In the genomic region with DNA sequence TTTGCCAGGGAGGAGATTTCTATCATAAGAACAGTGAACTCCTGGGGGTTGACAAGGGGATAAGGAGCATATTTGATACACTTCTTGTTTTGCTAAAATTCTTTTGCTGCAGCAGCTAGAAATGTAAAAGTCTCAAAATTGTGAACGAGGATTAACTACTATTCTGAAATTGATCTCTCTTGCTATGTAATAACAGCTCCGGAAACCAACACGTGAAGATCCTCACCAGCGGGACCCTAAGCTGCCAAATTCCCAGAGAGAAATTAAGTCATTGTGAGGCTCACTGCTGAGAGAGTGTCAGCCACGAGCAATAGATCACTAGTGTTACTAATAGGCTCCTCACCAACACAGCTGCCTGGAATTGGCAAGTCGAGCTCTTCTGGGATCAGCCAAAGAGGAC, we compare ENCODE assay signal across 35 cellular contexts. TPM values are rescaled to one million over a fixed set of nuclear protein-coding genes. Genes with fewer than 3 reads are reported as not detected.
"Had no signal": no experiment of that assay in that cellular context is flagged by ENCODE, and none has a peak within 500 bp of the region (broad histone marks: within the 10 kb centered on the region; RNA-seq: fewer than 3 reads in every experiment).

No MANE protein-coding gene starts in this region.

- H3K27ac Mint-ChIP-seq: activated CD4-positive, alpha-beta memory T cell treated with anti-CD3 and anti-CD28 coated beads, Interleukin-2, amount 10 ng/mL, durations not matched to agents 7 days and 5 days; activated CD4-positive, alpha-beta T cell treated with anti-CD3 and anti-CD28 coated beads, Interleukin-2, amount 10 ng/mL, durations not matched to agents 7 days and 5 days; activated naive CD4-positive, alpha-beta T cell treated with anti-CD3 and anti-CD28 coated beads, Interleukin-2, amount 10 ng/mL, durations not matched to agents 7 days and 5 days; activated naive CD4-positive, alpha-beta T cell treated with anti-CD3 and anti-CD28 coated beads, Interleukin-2, amount 50 U/mL, for 72 hours; activated naive CD8-positive, alpha-beta T cell treated with anti-CD3 and anti-CD28 coated beads, Interleukin-2, amount 10 ng/mL, durations not matched to agents 7 days and 5 days; activated T-cell treated with anti-CD3 and anti-CD28 coated beads, Interleukin-2, amount 50 U/mL, for 24 hours; activated T-cell treated with anti-CD3 and anti-CD28 coated beads, Interleukin-2, amount 50 U/mL, for 72 hours; brain; dendritic cell treated with granulocyte-macrophage colony-stimulating factor and Interleukin-4, amounts not matched to agents 40 ng/mL and 50 ng/mL, for 4 days; endodermal cell; T-helper 17 cell; T-helper 2 cell treated with Interferon-gamma antibody and Interleukin-4, amounts not matched to agents 5 μg/mL and 100 μg/mL, for 36 hours; WTC11 had no signal

- H3K4me1 ChIP-seq: ascending aorta, breast epithelium, gastroesophageal sphincter had no signal

- H3K9me3 Mint-ChIP-seq: activated CD4-positive, alpha-beta memory T cell treated with anti-CD3 and anti-CD28 coated beads, Interleukin-2, amount 10 ng/mL, durations not matched to agents 7 days and 5 days; activated CD4-positive, alpha-beta T cell treated with anti-CD3 and anti-CD28 coated beads, Interleukin-2, amount 10 ng/mL, durations not matched to agents 7 days and 5 days; activated naive CD4-positive, alpha-beta T cell treated with anti-CD3 and anti-CD28 coated beads, Interleukin-2, amount 10 ng/mL, durations not matched to agents 7 days and 5 days; activated naive CD4-positive, alpha-beta T cell treated with anti-CD3 and anti-CD28 coated beads, Interleukin-2, amount 50 U/mL, for 72 hours; activated naive CD8-positive, alpha-beta T cell treated with anti-CD3 and anti-CD28 coated beads, Interleukin-2, amount 10 ng/mL, durations not matched to agents 7 days and 5 days; activated T-cell treated with anti-CD3 and anti-CD28 coated beads, Interleukin-2, amount 50 U/mL, for 24 hours; activated T-cell treated with anti-CD3 and anti-CD28 coated beads, Interleukin-2, amount 50 U/mL, for 72 hours; brain; central memory CD8-positive, alpha-beta T cell; dendritic cell treated with granulocyte-macrophage colony-stimulating factor and Interleukin-4, amounts not matched to agents 40 ng/mL and 50 ng/mL, for 4 days; endodermal cell; T-helper 2 cell treated with Interferon-gamma antibody and Interleukin-4, amounts not matched to agents 5 μg/mL and 100 μg/mL, for 36 hours; WTC11 had no signal

- H3K4me3 Mint-ChIP-seq: activated CD4-positive, alpha-beta memory T cell treated with anti-CD3 and anti-CD28 coated beads, Interleukin-2, amount 10 ng/mL, durations not matched to agents 7 days and 5 days; activated CD4-positive, alpha-beta T cell treated with anti-CD3 and anti-CD28 coated beads, Interleukin-2, amount 10 ng/mL, durations not matched to agents 7 days and 5 days; activated naive CD4-positive, alpha-beta T cell treated with anti-CD3 and anti-CD28 coated beads, Interleukin-2, amount 10 ng/mL, durations not matched to agents 7 days and 5 days; activated naive CD8-positive, alpha-beta T cell treated with anti-CD3 and anti-CD28 coated beads, Interleukin-2, amount 10 ng/mL, durations not matched to agents 7 days and 5 days; activated T-cell treated with anti-CD3 and anti-CD28 coated beads, Interleukin-2, amount 50 U/mL, for 24 hours; activated T-cell treated with anti-CD3 and anti-CD28 coated beads, Interleukin-2, amount 50 U/mL, for 72 hours; brain; central memory CD8-positive, alpha-beta T cell; dendritic cell treated with granulocyte-macrophage colony-stimulating factor and Interleukin-4, amounts not matched to agents 40 ng/mL and 50 ng/mL, for 4 days; endodermal cell; T-helper 17 cell; T-helper 2 cell treated with Interferon-gamma antibody and Interleukin-4, amounts not matched to agents 5 μg/mL and 100 μg/mL, for 36 hours; WTC11 had no signal

- H3K27ac ChIP-seq: ascending aorta, breast epithelium, cardiac muscle cell, coronary artery, dorsolateral prefrontal cortex, esophagus muscularis mucosa, gastroesophageal sphincter, VCaP had no signal

- ATAC-seq: gastroesophageal sphincter, T-helper 17 cell, WTC11 had no signal

- H3K27me3 ChIP-seq: ascending aorta, breast epithelium had no signal

- DNase-seq: activated CD4-positive, alpha-beta memory T cell treated with anti-CD3 and anti-CD28 coated beads, Interleukin-2, amount 10 ng/mL, durations not matched to agents 7 days and 5 days; activated CD4-positive, alpha-beta T cell treated with anti-CD3 and anti-CD28 coated beads for 1 hour; activated CD4-positive, alpha-beta T cell treated with anti-CD3 and anti-CD28 coated beads for 4 hours; activated CD4-positive, alpha-beta T cell treated with anti-CD3 and anti-CD28 coated beads, Interleukin-2, amount 10 ng/mL, durations not matched to agents 7 days and 5 days; activated CD4-positive, alpha-beta T cell treated with anti-CD3 and anti-CD28 coated beads, Interleukin-2, amount 50 U/mL, for 4 hours; activated CD8-positive, alpha-beta memory T cell treated with anti-CD3 and anti-CD28 coated beads, Interleukin-2, amount 50 U/mL, for 48 hours; activated gamma-delta T cell; activated naive CD4-positive, alpha-beta T cell; activated naive CD4-positive, alpha-beta T cell treated with anti-CD3 and anti-CD28 coated beads, Interleukin-2, amount 10 ng/mL, durations not matched to agents 7 days and 5 days; activated naive CD8-positive, alpha-beta T cell treated with anti-CD3 and anti-CD28 coated beads, Interleukin-2, amount 10 ng/mL, durations not matched to agents 7 days and 5 days; activated T-cell treated with anti-CD3 and anti-CD28 coated beads for 4 hours; activated T-cell treated with anti-CD3 and anti-CD28 coated beads, Interleukin-2, amount 50 U/mL, for 24 hours; activated T-cell treated with anti-CD3 and anti-CD28 coated beads, Interleukin-2, amount 50 U/mL, for 72 hours; dorsolateral prefrontal cortex; effector memory CD4-positive, alpha-beta T cell; endodermal cell; erythroblast; foreskin melanocyte; T-helper 1 cell; T-helper 17 cell; T1000 had no signal

- H3K4me1 Mint-ChIP-seq: activated CD4-positive, alpha-beta T cell treated with anti-CD3 and anti-CD28 coated beads, Interleukin-2, amount 10 ng/mL, durations not matched to agents 7 days and 5 days; activated naive CD4-positive, alpha-beta T cell treated with anti-CD3 and anti-CD28 coated beads, Interleukin-2, amount 10 ng/mL, durations not matched to agents 7 days and 5 days; activated naive CD8-positive, alpha-beta T cell treated with anti-CD3 and anti-CD28 coated beads, Interleukin-2, amount 10 ng/mL, durations not matched to agents 7 days and 5 days; central memory CD8-positive, alpha-beta T cell had no signal

- H3K36me3 Mint-ChIP-seq: activated naive CD4-positive, alpha-beta T cell treated with anti-CD3 and anti-CD28 coated beads, Interleukin-2, amount 10 ng/mL, durations not matched to agents 7 days and 5 days; activated naive CD8-positive, alpha-beta T cell treated with anti-CD3 and anti-CD28 coated beads, Interleukin-2, amount 10 ng/mL, durations not matched to agents 7 days and 5 days; brain; WTC11 had no signal

RNA-seq across cellular contexts. Expression of gene VWA2, which starts 5.6 kb away (rescaled TPM):
- total RNA-seq: activated CD4-positive, alpha-beta memory T cell treated with anti-CD3 and anti-CD28 coated beads, Interleukin-2, amount 10 ng/mL, durations not matched to agents 7 days and 5 days; activated CD4-positive, alpha-beta T cell treated with anti-CD3 and anti-CD28 coated beads, Interleukin-2, amount 10 ng/mL, durations not matched to agents 7 days and 5 days; activated naive CD8-positive, alpha-beta T cell treated with anti-CD3 and anti-CD28 coated beads, Interleukin-2, amount 10 ng/mL, durations not matched to agents 7 days and 5 days; activated T-cell treated with anti-CD3 and anti-CD28 coated beads, Interleukin-2, amount 50 U/mL, for 72 hours; ascending aorta; cardiac muscle cell; glomerular endothelial cell; T-helper 17 cell had no signal
- polyA plus RNA-seq: cardiac muscle cell had no signal

RNA-seq across cellular contexts. Expression of gene TDRD1, which starts 54.3 kb away (rescaled TPM):
- total RNA-seq: cardiac muscle cell had no signal
- polyA plus RNA-seq: cardiac muscle cell had no signal
